24 cellular contexts compared by ENCODE assay signal in the genomic region with DNA sequence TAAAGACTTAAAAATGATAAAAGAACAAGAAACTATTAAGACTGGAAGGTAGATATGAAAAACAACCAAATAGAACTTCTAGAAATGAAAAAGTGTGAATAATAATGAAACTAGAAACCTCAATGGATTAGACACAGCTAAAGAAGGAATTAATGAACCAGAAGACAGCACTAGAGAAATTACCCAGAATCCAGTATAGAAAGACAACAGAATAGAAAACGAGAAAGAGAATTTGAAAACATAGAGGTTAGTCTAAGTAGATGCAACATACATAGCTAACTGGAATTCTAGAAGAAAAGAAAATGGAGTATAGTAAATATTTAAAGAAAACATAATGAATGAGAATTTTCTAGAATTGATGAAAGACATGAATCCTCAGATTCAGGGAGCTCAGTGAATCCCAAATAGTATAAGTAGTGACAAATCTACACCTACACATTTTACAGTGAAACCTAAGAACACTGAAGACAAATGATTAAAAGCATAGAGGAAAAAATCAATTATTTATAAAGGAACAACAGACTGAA.
"Had no signal": no experiment of that assay in that cellular context is flagged by ENCODE, and none has a peak within 500 bp of the region (broad histone marks: within the 10 kb centered on the region; RNA-seq: fewer than 3 reads in every experiment).

No MANE protein-coding gene starts in this region.

- H3K27me3 ChIP-seq: colonic mucosa, esophagus muscularis mucosa, foreskin keratinocyte, gastrocnemius medialis, heart right ventricle, left lung had no signal

- DNase-seq: colonic mucosa; cortex of kidney; effector CD8-positive, alpha-beta T cell; effector memory CD8-positive, alpha-beta T cell; endodermal cell; foreskin keratinocyte; gastrocnemius medialis; glutamatergic neuron; head of caudate nucleus; heart right ventricle; hippocampal formation; left cardiac atrium; left lung; left ventricle myocardium superior; lower lobe of right lung; mesenchymal stem cell; mucosa of descending colon; naive B cell had no signal

- H3K27me3 Mint-ChIP-seq: naive B cell had no signal

- H3K4me1 ChIP-seq: colonic mucosa, foreskin keratinocyte, left lung, lower lobe of right lung had no signal

- H3K27ac Mint-ChIP-seq: dendritic cell treated with granulocyte-macrophage colony-stimulating factor and Interleukin-4, amounts not matched to agents 40 ng/mL and 50 ng/mL, for 4 days; effector memory CD8-positive, alpha-beta T cell; endodermal cell; mesothelial cell of epicardium; naive B cell had no signal

- ATAC-seq: effector memory CD8-positive, alpha-beta T cell; foreskin keratinocyte; gastrocnemius medialis; heart right ventricle; left cardiac atrium; left lung; left ventricle myocardium superior; lower lobe of right lung; mucosa of descending colon had no signal

- H3K4me3 ChIP-seq: colonic mucosa, esophagus muscularis mucosa, gastrocnemius medialis, heart right ventricle, left lung, lower lobe of right lung, mucosa of descending colon had no signal

- H3K4me3 Mint-ChIP-seq: dendritic cell treated with granulocyte-macrophage colony-stimulating factor and Interleukin-4, amounts not matched to agents 40 ng/mL and 50 ng/mL, for 4 days; effector memory CD8-positive, alpha-beta T cell; endodermal cell; mesothelial cell of epicardium; naive B cell had no signal

- FAIRE-seq: endothelial cell of umbilical vein, islet of Langerhans, keratinocyte had no signal

- H3K36me3 ChIP-seq: colonic mucosa, gastrocnemius medialis, left lung had no signal

- H3K9me3 ChIP-seq: colonic mucosa, gastrocnemius medialis, lower lobe of right lung had no signal

- H3K27ac ChIP-seq: colonic mucosa, esophagus muscularis mucosa, foreskin keratinocyte, gastrocnemius medialis, heart right ventricle, left lung, lower lobe of right lung had no signal

- H3K4me1 Mint-ChIP-seq: naive B cell had no signal
